11 cellular contexts compared by ENCODE assay signal in the genomic region with DNA sequence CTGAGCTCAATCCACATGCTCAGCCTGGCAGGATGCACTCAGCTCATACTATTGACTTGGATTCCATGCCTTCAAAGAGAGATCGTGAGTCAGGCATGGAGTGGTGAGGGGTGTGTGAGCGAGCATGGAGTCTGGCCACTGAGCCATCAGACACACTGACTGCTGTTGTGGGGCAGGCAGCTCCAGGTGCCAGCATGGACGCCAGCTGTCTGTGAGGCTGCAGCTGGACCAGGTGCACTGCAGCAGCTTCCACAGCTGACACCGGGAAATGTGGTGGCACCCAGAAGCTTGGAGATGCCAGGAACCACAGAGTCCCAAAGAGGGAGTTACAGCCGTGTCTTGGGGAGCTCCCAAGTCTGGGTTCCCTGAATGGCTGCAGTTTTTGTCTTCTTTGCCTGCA.
"Had no signal": no experiment of that assay in that cellular context is flagged by ENCODE, and none has a peak within 500 bp of the region (broad histone marks: within the 10 kb centered on the region; RNA-seq: fewer than 3 reads in every experiment).

No MANE protein-coding gene starts in this region.

- H3K9ac ChIP-seq: GM23248 had no signal

- H3K9me3 ChIP-seq: HAP-1 had no signal

- H3K36me3 ChIP-seq: HAP-1 had no signal

- FAIRE-seq: HTR-8/SVneo, K562 had no signal

- ATAC-seq: HCT116, K562 had no signal

- H3K4me1 ChIP-seq: HAP-1 had no signal

- H3K4me3 ChIP-seq: GM23248, HAP-1, K562 had no signal

- H3K27ac ChIP-seq: GM23248, HL-60 had no signal

- DNase-seq: GM23248, GOT3, H7, HFFc6, IMR-90, KG1 had no signal
